In genomic region chr4:143399113-143399949, GRCh38 we compare ENCODE assay signal across 9 cellular contexts.
A peak's percentile ranks its signal among the peaks of the same experiment; 100 is the strongest.
DNase-seq lines count a peak whose midpoint lies in the region; ATAC-seq, FAIRE-seq and TF ChIP-seq lines count a peak whose summit lies in the region.
"Had no signal": no experiment of that assay in that cellular context is flagged by ENCODE, and none has a peak within 500 bp of the region (broad histone marks: within the 10 kb centered on the region; RNA-seq: fewer than 3 reads in every experiment).

No MANE protein-coding gene starts in this region.

- H3K4me3 ChIP-seq in AG09309 (ENCODE audit: control insufficient read depth, low read depth, low read length) (no peak overlapping the region), brain microvascular endothelial cell (ENCODE audit: low read depth, low read length) (no peak overlapping the region)

- H3K27me3 ChIP-seq in brain microvascular endothelial cell (replicated peaks): no peaks in the 10 kb centered on the region

- peaks cover 26% of the 10 kb centered on the region for H3K4me1 Mint-ChIP-seq in stimulated activated memory B cell treated with anti-CD40 and anti-IgM and Interleukin-4, amounts not matched to agents 10 μg/mL and 1 μg/mL and 100 μg/mL, for 72 hours

- H3K27me3 Mint-ChIP-seq in stimulated activated memory B cell treated with anti-CD40 and anti-IgM and Interleukin-4, amounts not matched to agents 10 μg/mL and 1 μg/mL and 100 μg/mL, for 72 hours: peaks cover 17% of the 10 kb centered on the region

- H3K36me3 ChIP-seq in brain microvascular endothelial cell (replicated peaks): no peaks in the 10 kb centered on the region

- no peaks in the 10 kb centered on the region for H3K9me3 Mint-ChIP-seq in stimulated activated memory B cell treated with anti-CD40 and anti-IgM and Interleukin-4, amounts not matched to agents 10 μg/mL and 1 μg/mL and 100 μg/mL, for 72 hours

- no peak overlapping the region for H3K27ac ChIP-seq in brain microvascular endothelial cell
- H3K27ac ChIP-seq: HL-60 had no signal

- no peak for TF ChIP-seq POLR2A in GM12891 (IDR thresholded peaks at IDR 0.05; ENCODE audit: low read depth, low read length)

- TF ChIP-seq CTCF in AG09309 (IDR thresholded peaks at IDR 0.05; ENCODE audit: control insufficient read depth, insufficient read depth, low read depth, low read length, missing control alignments) (peak; percentile 69), brain microvascular endothelial cell (IDR thresholded peaks at IDR 0.05; ENCODE audit: low read depth, low read length, missing control alignments) (peak; percentile 73)

- FAIRE-seq in GM12891 (lab: Jason Lieb, UNC): peak; percentile 78

- no peak overlapping the region for H3K27ac Mint-ChIP-seq in stimulated activated memory B cell treated with anti-CD40 and anti-IgM and Interleukin-4, amounts not matched to agents 10 μg/mL and 1 μg/mL and 100 μg/mL, for 72 hours

- peak; percentile 57 for ATAC-seq in HG02852 (IDR thresholded peaks at IDR 0.05; ENCODE audit: unreplicated experiment)
- ATAC-seq in stimulated activated memory B cell treated with anti-CD40 and anti-IgM and Interleukin-4, amounts not matched to agents 10 μg/mL and 1 μg/mL and 100 μg/mL, for 72 hours: no peak

- no peaks in the 10 kb centered on the region for H3K36me3 Mint-ChIP-seq in stimulated activated memory B cell treated with anti-CD40 and anti-IgM and Interleukin-4, amounts not matched to agents 10 μg/mL and 1 μg/mL and 100 μg/mL, for 72 hours

- DNase-seq in AG09309 (ENCODE audit: low read depth) (no peak), GM12891 (ENCODE audit: insufficient read length, low spot score) (no peak), NCI-H510A (lab: John Stamatoyannopoulos, UW) (peak; percentile 3), brain microvascular endothelial cell (no peak), lung microvascular endothelial cell (ENCODE audit: low read depth in 2 of 2) (peak; percentile 48 to 66)
- DNase-seq in activated CD4-positive, CD25-positive, alpha-beta regulatory T cell (lab: John Stamatoyannopoulos, UW): no peak

- in situ Hi-C loops in brain microvascular endothelial cell (cut with HindIII; ENCODE audit: low pct_ligation_motif_present, low sequenced_read_pairs): no loop called here

- no peak overlapping the region for H3K4me3 Mint-ChIP-seq in stimulated activated memory B cell treated with anti-CD40 and anti-IgM and Interleukin-4, amounts not matched to agents 10 μg/mL and 1 μg/mL and 100 μg/mL, for 72 hours

TF ChIP-seq in GM12891, 5 proteins besides CTCF, POLR2A, EP300 and RAD21:
- TF ChIP-seq POLR2AphosphoS5 (IDR thresholded peaks at IDR 0.05; ENCODE audit: low read depth, low read length) (no peak), POU2F2 (IDR thresholded peaks at IDR 0.05; ENCODE audit: low read depth, low read length) (no peak), TAF1 (IDR thresholded peaks at IDR 0.05; ENCODE audit: low read depth, low read length) (no peak), PAX5 (IDR thresholded peaks at IDR 0.05; ENCODE audit: insufficient read depth, low read length, severe bottlenecking) (no peak), SPI1 (IDR thresholded peaks at IDR 0.05; ENCODE audit: low read depth, low read length) (no peak)
TF ChIP-seq in GM12891: peak in this region for 0.

Comparison
In these comparisons a context has a peak if more than half of its experiments do, and no peak if none do; other contexts are left out.
1. DNase-seq: peak in NCI-H510A (single experiment) and lung microvascular endothelial cell (2 of 2); none in AG09309 (single experiment), GM12891 (single experiment), brain microvascular endothelial cell (single experiment) and activated CD4-positive, CD25-positive, alpha-beta regulatory T cell (0 of 4).